33 cellular contexts compared by ENCODE assay signal in genomic region chr14:43956741-43957140, GRCh38.
"Had no signal": no experiment of that assay in that cellular context is flagged by ENCODE, and none has a peak within 500 bp of the region (broad histone marks: within the 10 kb centered on the region; RNA-seq: fewer than 3 reads in every experiment).

No MANE protein-coding gene starts in this region.

- H3K36me3 ChIP-seq: adrenal gland, brain microvascular endothelial cell, breast epithelium had no signal

- FAIRE-seq: astrocyte, TTC549 had no signal

- H3K27me3 ChIP-seq: adrenal gland, body of pancreas, brain microvascular endothelial cell, breast epithelium had no signal

- H3K9me3 ChIP-seq: adrenal gland, body of pancreas, breast epithelium had no signal

- ATAC-seq: activated CD8-positive, alpha-beta T cell treated with anti-CD3 and anti-CD28 coated beads for 36 hours; activated naive CD4-positive, alpha-beta T cell treated with anti-CD3 and anti-CD28 coated beads, Interleukin-2, amount 50 U/mL, for 72 hours; activated T-cell treated with anti-CD3 and anti-CD28 coated beads, Interleukin-2, amount 50 U/mL, for 4 hours; activated T-cell treated with anti-CD3 and anti-CD28 coated beads, Interleukin-2, amount 50 U/mL, for 72 hours; activated T-helper 17 cell treated with anti-CD3 and anti-CD28 coated beads, Interleukin-2, amount 50 U/mL, for 72 hours; body of pancreas had no signal

- H3K27ac ChIP-seq: adrenal gland, body of pancreas, brain microvascular endothelial cell, breast epithelium, VCaP had no signal

- H3K4me3 ChIP-seq: adrenal gland, body of pancreas, breast epithelium had no signal

- H3K4me1 ChIP-seq: adrenal gland, body of pancreas, breast epithelium had no signal

- DNase-seq: activated B cell treated with CpG ODN at 0.5 μM for 24 hours; activated CD4-positive, alpha-beta memory T cell treated with anti-CD3 and anti-CD28 coated beads for 36 hours; activated CD4-positive, alpha-beta T cell treated with anti-CD3 and anti-CD28 coated beads for 4 hours; activated CD4-positive, alpha-beta T cell treated with anti-CD3 and anti-CD28 coated beads, Interleukin-2, amount 10 ng/mL, durations not matched to agents 24 days and 14 days; activated CD4-positive, alpha-beta T cell treated with anti-CD3 and anti-CD28 coated beads, Interleukin-2, amount 50 U/mL, for 1 hour; activated CD4-positive, alpha-beta T cell treated with anti-CD3 and anti-CD28 coated beads, Interleukin-2, amount 50 U/mL, for 4 hours; activated CD4-positive, CD25-positive, alpha-beta regulatory T cell treated with anti-CD3 and anti-CD28 coated beads, Interleukin-2, amount 50 U/mL, for 72 hours; activated CD8-positive, alpha-beta memory T cell treated with anti-CD3 and anti-CD28 coated beads, Interleukin-2, amount 50 U/mL, for 4 hours; activated CD8-positive, alpha-beta T cell treated with anti-CD3 and anti-CD28 coated beads for 36 hours; activated effector memory CD4-positive, alpha-beta T cell treated with anti-CD3 and anti-CD28 coated beads, Interleukin-2, amount 50 U/mL, for 16 hours; activated gamma-delta T cell treated with Interleukin-2 at 50 U/mL for 16 hours; activated naive CD4-positive, alpha-beta T cell; activated naive CD4-positive, alpha-beta T cell treated with anti-CD3 and anti-CD28 coated beads for 36 hours; activated naive CD4-positive, alpha-beta T cell treated with anti-CD3 and anti-CD28 coated beads, Interleukin-2, amount 50 U/mL, for 16 hours; activated naive CD8-positive, alpha-beta T cell treated with anti-CD3 and anti-CD28 coated beads for 36 hours; activated T-cell treated with anti-CD3 and anti-CD28 coated beads for 4 hours; activated T-cell treated with anti-CD3 and anti-CD28 coated beads, Interleukin-2, amount 50 U/mL, for 1 hour; activated T-cell treated with anti-CD3 and anti-CD28 coated beads, Interleukin-2, amount 50 U/mL, for 4 hours; activated T-cell treated with anti-CD3 and anti-CD28 coated beads, Interleukin-2, amount 50 U/mL, for 72 hours; adrenal gland; amniotic stem cell; aorta; body of pancreas; brain microvascular endothelial cell; central memory CD4-positive, alpha-beta T cell; T-helper 2 cell; T-helper 9 cell had no signal
